Comparison of ENCODE assay signal across 30 cellular contexts in genomic region chr1:24989082-24989481, GRCh38. TPM values are rescaled to one million over a fixed set of nuclear protein-coding genes. Genes with fewer than 3 reads are reported as not detected.
DNase-seq lines count a peak whose midpoint lies in the region; ATAC-seq, FAIRE-seq and TF ChIP-seq lines count a peak whose summit lies in the region.
"Had no signal": no experiment of that assay in that cellular context is flagged by ENCODE, and none has a peak within 500 bp of the region (broad histone marks: within the 10 kb centered on the region; RNA-seq: fewer than 3 reads in every experiment).

No MANE protein-coding gene starts in this region.

- H2AFZ ChIP-seq in K562 (ENCODE audit: low read depth, low read length) = no peak overlapping the region
- H2AFZ ChIP-seq: hepatocyte had no signal

- no peak overlapping the region for H3K4me2 ChIP-seq in K562 (ENCODE audit: insufficient read depth, low read length)
- H3K4me2 ChIP-seq: A549, hepatocyte had no signal

- POLR2A ChIA-PET in K562 (lab: Yijun Ruan, JAX) = interaction anchor here (0.6 to 1.3 kb wide), 2 partner anchors 8 to 18 kb away, joined by 3 to 6 read pairs; no protein-coding TSS in a partner anchor

- H3K27ac ChIP-seq in K562 (ENCODE audit: extremely low read depth, low read depth, low read length) = no peak overlapping the region
- H3K27ac ChIP-seq: A549, dorsolateral prefrontal cortex, gastrocnemius medialis, hepatocyte, upper lobe of left lung had no signal

- H3K79me2 ChIP-seq in K562 (ENCODE audit: control insufficient read depth, insufficient read depth, low read length) = no peaks in the 10 kb centered on the region
- H3K79me2 ChIP-seq: hepatocyte had no signal

- peaks cover 10% of the 10 kb centered on the region; the same call in 1 of the 2 replicates for H4K20me1 ChIP-seq in K562 (replicated peaks; ENCODE audit: control insufficient read depth, insufficient read depth, low read length)

- TF ChIP-seq CTCF in K562 (IDR thresholded peaks at IDR 0.05 in 2 of 3, conservative IDR thresholded peaks at IDR 0.05 in 1 of 3; ENCODE audit: insufficient read depth in 2 of 3, low read depth in 1 of 3, low read length in 3 of 3) = no peak

- H3K36me3 ChIP-seq in K562 (ENCODE audit: control insufficient read depth, insufficient read depth, low read length) = no peaks in the 10 kb centered on the region
- H3K36me3 ChIP-seq: gastrocnemius medialis, upper lobe of left lung had no signal

- H3K27me3 Mint-ChIP-seq in activated T-cell treated with anti-CD3 and anti-CD28 coated beads, Interleukin-2, amount 50 U/mL, for 24 hours = no peaks in the 10 kb centered on the region

- H3K4me1 ChIP-seq in K562 (replicated peaks in 1 of 2; ENCODE audit: control insufficient read depth in 2 of 2, insufficient read depth in 2 of 2, low read length in 2 of 2) = no peaks in the 10 kb centered on the region; a peak in 1 of 5 replicates
- H3K4me1 ChIP-seq: A549, gastrocnemius medialis, upper lobe of left lung had no signal

- DNase-seq in activated T-cell treated with anti-CD3 and anti-CD28 coated beads, Interleukin-2, amount 50 U/mL, for 24 hours = no peak
- DNase-seq in activated T-cell treated with anti-CD3 and anti-CD28 coated beads for 4 hours (no peak), GM12892 (ENCODE audit: insufficient read length) (no peak), K562 (ENCODE audit: extremely low read depth in 1 of 4, low spot score in 3 of 4) (no peak), posterior vena cava (ENCODE audit: low spot score) (peak; percentile 18), NCI-H524 treated with DMSO at 0.1 percent for 48 hours (lab: John Stamatoyannopoulos, UW) (no peak), NCI-H2029 treated with DMSO at 0.1 percent for 48 hours (lab: John Stamatoyannopoulos, UW) (no peak), SW 1271 (lab: John Stamatoyannopoulos, UW) (no peak)
- DNase-seq: activated CD4-positive, CD25-positive, alpha-beta regulatory T cell; AML-193; cerebellar nuclear complex; DMS53; gastrocnemius medialis; H9; KG1; left cardiac atrium; mesenchymal stem cell; MM.1S; NCI-H2081; NCI-H2227 treated with DMSO at 0.1 percent for 48 hours; NCI-H69; SHP77; small intestine; stimulated activated CD8-positive, alpha-beta memory T cell treated with anti-CD3 and anti-CD28 coated beads, Interleukin-4, amount 100 ng/mL, for 48 hours; upper lobe of left lung had no signal

- peak overlapping the region; percentile 74 for H3K27ac Mint-ChIP-seq in activated T-cell treated with anti-CD3 and anti-CD28 coated beads, Interleukin-2, amount 50 U/mL, for 24 hours

- FAIRE-seq in GM12892 (lab: Jason Lieb, UNC) (peak; percentile 44), K562 (lab: Jason Lieb, UNC) (no peak)
- FAIRE-seq: A549, G401.6, small intestine had no signal

- H3K4me1 Mint-ChIP-seq in activated T-cell treated with anti-CD3 and anti-CD28 coated beads, Interleukin-2, amount 50 U/mL, for 24 hours (ENCODE audit: low read depth) = peaks cover 95% of the 10 kb centered on the region

- no peak for TF ChIP-seq EP300 in K562 (IDR thresholded peaks at IDR 0.05; ENCODE audit: low read length)

- no TSS peak for BruUV-seq in K562 (replicated peaks; lab: Mats Ljungman, UMichigan)

- no peak overlapping the region for H3K4me3 ChIP-seq in K562
- H3K4me3 ChIP-seq: A549, dorsolateral prefrontal cortex, gastrocnemius medialis, hepatocyte, upper lobe of left lung had no signal

- intact Hi-C loops in K562 (cut with micrococcal nuclease) = no loop called here
- intact Hi-C loops in posterior vena cava (cut with DNase I) = no loop called here

- H3K27me3 ChIP-seq in K562 (ENCODE audit: control insufficient read depth in 2 of 2, insufficient read depth in 2 of 2, low read length in 2 of 2) = peaks cover 58 to 94% of the 10 kb centered on the region in 2 experiments
- H3K27me3 ChIP-seq: hepatocyte, upper lobe of left lung had no signal

- no peak for ATAC-seq in K562
- ATAC-seq: A549, gastrocnemius medialis, left cardiac atrium, Panc1 had no signal

- H3K9me3 Mint-ChIP-seq in activated T-cell treated with anti-CD3 and anti-CD28 coated beads, Interleukin-2, amount 50 U/mL, for 24 hours = peaks cover 3% of the 10 kb centered on the region
- H3K9me3 Mint-ChIP-seq: H9 had no signal

- TF ChIP-seq POLR2A in GM12892 (IDR thresholded peaks at IDR 0.05; ENCODE audit: low read depth, low read length) (no peak), K562 (conservative IDR thresholded peaks at IDR 0.05) (no peak)

- H3K9ac ChIP-seq in K562 (ENCODE audit: insufficient read depth in 1 of 2, low read depth in 2 of 2, low read length in 2 of 2) = no peak overlapping the region

- no peaks in the 10 kb centered on the region for H3K9me3 ChIP-seq in K562 (replicated peaks; ENCODE audit: control insufficient read depth, insufficient read depth, low read depth, low read length)
- H3K9me3 ChIP-seq: A549, gastrocnemius medialis had no signal

- in situ Hi-C loops in K562 (cut with MboI) = no loop called here

- no peaks in the 10 kb centered on the region for H3K36me3 Mint-ChIP-seq in activated T-cell treated with anti-CD3 and anti-CD28 coated beads, Interleukin-2, amount 50 U/mL, for 24 hours (ENCODE audit: low read depth)

- CTCF ChIA-PET in K562 (lab: Yijun Ruan, JAX; ENCODE audit: low intra/inter-chr PET ratio) = no interaction called here

- 0% methylated on average over 2 of the region's 2 CpGs for WGBS in K562 (ENCODE audit: insufficient coverage, low coverage, missing lambda C conversion rate)

- TF ChIP-seq RAD21 in K562 (CRISPR knock-in tag; conservative IDR thresholded peaks at IDR 0.05 in 1 of 2, IDR thresholded peaks at IDR 0.05 in 1 of 2) = no peak

- H3K4me3 Mint-ChIP-seq in activated T-cell treated with anti-CD3 and anti-CD28 coated beads, Interleukin-2, amount 50 U/mL, for 24 hours = no peak overlapping the region
- H3K4me3 Mint-ChIP-seq: H9 had no signal

- no peaks in the 10 kb centered on the region for H3K9me1 ChIP-seq in K562 (ENCODE audit: control insufficient read depth, insufficient read depth, low read length)

TF ChIP-seq in K562, 482 proteins besides CTCF, POLR2A, EP300 and RAD21 (continues in another document):
- TF ChIP-seq CBX2 (IDR thresholded peaks at IDR 0.05; ENCODE audit: insufficient read depth, low read length, poor library complexity, severe bottlenecking) = no peak
- TF ChIP-seq, protein P1, sequence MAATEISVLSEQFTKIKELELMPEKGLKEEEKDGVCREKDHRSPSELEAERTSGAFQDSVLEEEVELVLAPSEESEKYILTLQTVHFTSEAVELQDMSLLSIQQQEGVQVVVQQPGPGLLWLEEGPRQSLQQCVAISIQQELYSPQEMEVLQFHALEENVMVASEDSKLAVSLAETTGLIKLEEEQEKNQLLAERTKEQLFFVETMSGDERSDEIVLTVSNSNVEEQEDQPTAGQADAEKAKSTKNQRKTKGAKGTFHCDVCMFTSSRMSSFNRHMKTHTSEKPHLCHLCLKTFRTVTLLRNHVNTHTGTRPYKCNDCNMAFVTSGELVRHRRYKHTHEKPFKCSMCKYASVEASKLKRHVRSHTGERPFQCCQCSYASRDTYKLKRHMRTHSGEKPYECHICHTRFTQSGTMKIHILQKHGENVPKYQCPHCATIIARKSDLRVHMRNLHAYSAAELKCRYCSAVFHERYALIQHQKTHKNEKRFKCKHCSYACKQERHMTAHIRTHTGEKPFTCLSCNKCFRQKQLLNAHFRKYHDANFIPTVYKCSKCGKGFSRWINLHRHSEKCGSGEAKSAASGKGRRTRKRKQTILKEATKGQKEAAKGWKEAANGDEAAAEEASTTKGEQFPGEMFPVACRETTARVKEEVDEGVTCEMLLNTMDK (IDR thresholded peaks at IDR 0.05; ENCODE audit: borderline replicate concordance, insufficient read depth, low read depth, low read length, poor library complexity, severe bottlenecking) = no peak
- TF ChIP-seq ZNF644 (tag; IDR thresholded peaks at IDR 0.05; ENCODE audit: low read depth) = no peak
- TF ChIP-seq CHCHD3 (CRISPR knock-in tag; IDR thresholded peaks at IDR 0.05) = no peak
- no peak for TF ChIP-seq NR2C1 (IDR thresholded peaks at IDR 0.05)
- TF ChIP-seq NR2C1 (tag; IDR thresholded peaks at IDR 0.05) = no peak
- TF ChIP-seq CAMTA2 (CRISPR knock-in tag; conservative IDR thresholded peaks at IDR 0.05) = no peak
- TF ChIP-seq BCL6 (CRISPR knock-in tag; IDR thresholded peaks at IDR 0.05) = no peak
- no peak for TF ChIP-seq ETV6 (IDR thresholded peaks at IDR 0.05; ENCODE audit: borderline replicate concordance in 1 of 2, low read depth in 2 of 2, low read length in 1 of 2)
- no peak for TF ChIP-seq ETV6 (CRISPR knock-in tag; IDR thresholded peaks at IDR 0.05; ENCODE audit: borderline replicate concordance)

RNA-seq across cellular contexts. Expression of gene RUNX3, which starts 59.0 kb away (rescaled TPM):
- polyA plus RNA-seq in GM12892 (2012; ENCODE audit: missing spikeins) = 38.6 TPM
- 0.21 TPM in 1 of 2 replicates, not detected in the other for total RNA-seq in K562 (2011; cell fraction: chromatin; rRNA removed; ENCODE audit: low replicate concordance)
- 0.13 TPM in 1 of 2 replicates, not detected in the other for total RNA-seq in K562 (2011; cell fraction: nucleolus; rRNA removed)
- not detected in 2 replicates for total RNA-seq in K562 (2011; cell fraction: nucleoplasm; rRNA removed)
- total RNA-seq in K562 (2014; rRNA removed) = 0.09 and 0.16 TPM in 2 replicates
- total RNA-seq in K562 (2014; rRNA removed; fragmentation: Illumina TruSeq; extraction: Trizol) = 0.03 and 0.04 TPM in 2 replicates
- total RNA-seq in K562 (2015; rRNA removed; fragmentation: Illumina TruSeq; extraction: Trizol) = 0.11 and 0.22 TPM in 2 replicates
- 0.64 and 1.1 TPM in 2 replicates for total RNA-seq in K562 (2021)
- polyA plus RNA-seq in K562 (2011; rRNA removed) = 0.03 TPM in 2 replicates
- 0.03 TPM in 1 of 2 replicates, not detected in the other for polyA plus RNA-seq in K562 (2011; cell fraction: cytosol; rRNA removed)
- 0.18 TPM in 1 of 2 replicates, not detected in the other for polyA plus RNA-seq in K562 (2011; cell fraction: nucleus; rRNA removed)
- polyA plus RNA-seq in K562 (2012) = 0.36 and 0.46 TPM in 2 replicates
- polyA plus RNA-seq in K562 (2014; fragmentation: Illumina TruSeq; extraction: Trizol) = 0.19 and 0.39 TPM in 2 replicates
- polyA plus RNA-seq in K562 (2014; fragmentation: Nextera tagmentation; extraction: Ambion mirVana) = under 1 TPM; 0.01 to 0.04 TPM
- polyA plus RNA-seq in K562 (2014; rRNA removed) = 0.29 and 0.62 TPM in 2 replicates
- polyA minus RNA-seq in K562 (2011; rRNA and poly(A)+ RNA removed) = not detected in 2 replicates
- polyA minus RNA-seq in K562 (2011; cell fraction: cytosol; rRNA and poly(A)+ RNA removed) = not detected in 2 replicates
- polyA minus RNA-seq in K562 (2011; cell fraction: nucleus; rRNA and poly(A)+ RNA removed) = not detected in 2 replicates
- 1 to 10 TPM; 5.0 to 8.9 TPM for total RNA-seq in posterior vena cava
